ENCODE assay signal across 8 cellular contexts in genomic region chr21:43921979-43922945, GRCh38. TPM values are rescaled to one million over a fixed set of nuclear protein-coding genes. Genes with fewer than 3 reads are reported as not detected.
DNase-seq lines count a peak whose midpoint lies in the region; ATAC-seq, FAIRE-seq and TF ChIP-seq lines count a peak whose summit lies in the region.

No MANE protein-coding gene starts in this region.

- H3K4me3 Mint-ChIP-seq in T-helper 1 cell treated with Interleukin-12 subunit alpha and Interleukin-12 subunit beta and Interleukin-4 antibody, amounts not matched to agents 30 μg/mL and 1 μg/mL, for 36 hours: peak overlapping the region; percentile 40
- H3K4me3 Mint-ChIP-seq in astrocyte (ENCODE audit: unreplicated experiment): no peak overlapping the region

- peaks cover 14% of the 10 kb centered on the region for H3K36me3 Mint-ChIP-seq in T-helper 1 cell treated with Interleukin-12 subunit alpha and Interleukin-12 subunit beta and Interleukin-4 antibody, amounts not matched to agents 30 μg/mL and 1 μg/mL, for 36 hours (ENCODE audit: low read depth)
- H3K36me3 Mint-ChIP-seq in astrocyte (ENCODE audit: low read depth, unreplicated experiment): peaks cover 5% of the 10 kb centered on the region

- no peaks in the 10 kb centered on the region for H3K36me3 ChIP-seq in astrocyte (ENCODE audit: insufficient read depth, low read length)

- in situ Hi-C loops in ACHN (cut with HindIII; ENCODE audit: low pct_ligation_motif_present, low pct_unique_long_range_greater_than_20kb, low sequenced_read_pairs): no loop called here

- peak overlapping the region; percentile 80 for H3K27ac Mint-ChIP-seq in T-helper 1 cell treated with Interleukin-12 subunit alpha and Interleukin-12 subunit beta and Interleukin-4 antibody, amounts not matched to agents 30 μg/mL and 1 μg/mL, for 36 hours
- H3K27ac Mint-ChIP-seq in astrocyte (ENCODE audit: unreplicated experiment): peak overlapping the region; percentile 12

- peak; percentile 29 for DNase-seq in astrocyte (ENCODE audit: low read depth)
- peak; percentile 63 for DNase-seq in stimulated activated CD4-positive, alpha-beta T cell treated with anti-CD3 and anti-CD28 coated beads, Interleukin-12 subunit alpha, Interleukin-12 subunit beta, amount 100 ng/mL, for 4 hours
- no peak for DNase-seq in NCI-H1092 (lab: John Stamatoyannopoulos, UW)
- no peak for DNase-seq in ACHN

- H3K27me3 Mint-ChIP-seq in T-helper 1 cell treated with Interleukin-12 subunit alpha and Interleukin-12 subunit beta and Interleukin-4 antibody, amounts not matched to agents 30 μg/mL and 1 μg/mL, for 36 hours (ENCODE audit: low read depth): no peaks in the 10 kb centered on the region
- H3K27me3 Mint-ChIP-seq in astrocyte (ENCODE audit: low read depth, unreplicated experiment): no peaks in the 10 kb centered on the region

- no peak for FAIRE-seq in astrocyte (lab: Jason Lieb, UNC)

- no peak for ATAC-seq in GM21515 (IDR thresholded peaks at IDR 0.05; ENCODE audit: unreplicated experiment)
- no peak for ATAC-seq in GM21381 (IDR thresholded peaks at IDR 0.05; ENCODE audit: unreplicated experiment)

- no peak overlapping the region for H2AFZ ChIP-seq in astrocyte (ENCODE audit: low read depth, low read length)

- no peaks in the 10 kb centered on the region for H3K27me3 ChIP-seq in astrocyte (ENCODE audit: insufficient read depth, low read length)

- H3K9me3 Mint-ChIP-seq in T-helper 1 cell treated with Interleukin-12 subunit alpha and Interleukin-12 subunit beta and Interleukin-4 antibody, amounts not matched to agents 30 μg/mL and 1 μg/mL, for 36 hours: no peaks in the 10 kb centered on the region
- no peaks in the 10 kb centered on the region for H3K9me3 Mint-ChIP-seq in astrocyte (ENCODE audit: unreplicated experiment)

- H3K79me2 ChIP-seq in astrocyte (ENCODE audit: insufficient read depth, low read length): peaks cover 27% of the 10 kb centered on the region

- H3K9ac ChIP-seq in astrocyte (ENCODE audit: low read length): no peak overlapping the region

- no peak for TF ChIP-seq CTCF in astrocyte (IDR thresholded peaks at IDR 0.05; ENCODE audit: insufficient read depth, low read depth, low read length)

- no peaks in the 10 kb centered on the region for H3K9me3 ChIP-seq in astrocyte (ENCODE audit: insufficient read depth, low read depth, low read length)

- H3K4me1 ChIP-seq in astrocyte (ENCODE audit: insufficient read depth, low read length): peaks cover 10% of the 10 kb centered on the region

- peak overlapping the region; percentile 19 for H3K4me2 ChIP-seq in astrocyte (ENCODE audit: low read length)

- H3K4me3 ChIP-seq in GM08714 (ENCODE audit: low read length) (peak overlapping the region; percentile 13; the same call in 1 of the 2 replicates), astrocyte (ENCODE audit: insufficient read depth, low read depth, low read length) (no peak overlapping the region)

- peaks cover 35% of the 10 kb centered on the region for H3K4me1 Mint-ChIP-seq in T-helper 1 cell treated with Interleukin-12 subunit alpha and Interleukin-12 subunit beta and Interleukin-4 antibody, amounts not matched to agents 30 μg/mL and 1 μg/mL, for 36 hours (ENCODE audit: low read depth)
- peaks cover 22% of the 10 kb centered on the region for H3K4me1 Mint-ChIP-seq in astrocyte (ENCODE audit: low read depth, unreplicated experiment)

- H3K27ac ChIP-seq in astrocyte (ENCODE audit: low read depth, low read length): no peak overlapping the region

- H4K20me1 ChIP-seq in astrocyte (ENCODE audit: insufficient read depth, low read length): peaks cover 69% of the 10 kb centered on the region

RNA-seq across cellular contexts. Expression of gene AGPAT3, which starts 57.2 kb away (rescaled TPM):
- 34.7 and 35.6 TPM in 2 replicates for total RNA-seq in astrocyte

Comparison
In these comparisons a context has a peak if more than half of its experiments do, and no peak if none do; other contexts are left out.
1. DNase-seq: peak in astrocyte (single experiment) and stimulated activated CD4-positive, alpha-beta T cell treated with anti-CD3 and anti-CD28 coated beads, Interleukin-12 subunit alpha, Interleukin-12 subunit beta, amount 100 ng/mL, for 4 hours (single experiment); none in NCI-H1092 (single experiment) and ACHN (single experiment).